8 cellular contexts compared by ENCODE assay signal in the genomic region with DNA sequence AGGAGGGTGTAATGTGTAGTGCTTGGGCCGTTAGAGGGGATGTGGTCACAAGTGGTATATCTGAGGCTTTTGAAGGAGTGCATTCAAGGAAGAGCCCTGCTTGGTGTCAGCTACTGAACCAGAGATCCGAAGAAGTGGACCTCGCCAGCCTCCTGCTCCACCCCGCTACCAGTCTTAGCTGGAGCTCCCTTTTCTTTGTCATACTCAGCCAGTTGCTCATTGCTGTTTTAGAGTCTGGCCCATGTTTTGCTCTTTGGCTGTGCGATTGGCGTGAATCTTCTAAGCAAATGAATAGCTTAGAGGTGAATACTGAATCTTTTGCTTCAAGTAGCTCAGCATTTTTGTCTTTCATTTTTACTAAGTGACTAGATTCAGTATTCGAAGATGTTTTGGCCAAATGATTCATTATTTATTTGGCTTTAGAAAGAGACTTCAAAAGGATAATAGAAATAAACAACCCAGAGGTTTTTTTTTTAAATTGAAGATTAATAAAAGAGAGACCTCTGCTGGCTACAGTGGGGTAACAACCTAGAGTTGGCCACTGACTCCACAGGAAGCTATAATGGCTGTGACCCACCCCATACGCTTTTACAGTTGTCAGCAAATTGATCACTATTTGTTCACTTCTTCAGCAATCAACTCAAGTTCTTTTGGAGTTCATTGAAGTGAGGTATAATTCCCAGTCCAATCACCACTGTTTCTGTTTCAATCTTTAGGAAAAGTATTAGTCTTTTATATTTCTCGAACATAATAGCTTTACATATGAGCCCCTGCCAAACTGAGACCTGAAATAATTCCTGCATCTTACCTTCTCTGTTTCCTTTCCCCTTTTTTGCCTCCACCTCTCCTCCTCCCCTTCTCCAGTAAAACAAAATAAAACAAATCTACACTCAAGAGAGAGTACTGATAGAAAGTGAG. TPM values are rescaled to one million over a fixed set of nuclear protein-coding genes. Genes with fewer than 3 reads are reported as not detected.
DNase-seq lines count a peak whose midpoint lies in the region; ATAC-seq and TF ChIP-seq lines count a peak whose summit lies in the region.

No MANE protein-coding gene starts in this region.

- POLR2A ChIA-PET in AG04450 (lab: Yijun Ruan, JAX), result interaction anchor here (0.6 to 4.4 kb wide), 10 partner anchors 11 to 666 kb away, joined by 3 to 54 read pairs (median 5); a partner anchor contains a TSS

- 50% methylated on average over 9 of the region's 9 CpGs for WGBS in prostate gland

- CTCF ChIA-PET in AG04450 (lab: Charles Lee), result interaction anchor here (0.5 to 3.6 kb wide), 68 partner anchors 9 to 1168 kb away, joined by 3 to 34 read pairs (median 4); a partner anchor contains a TSS

- peak; percentile 81 for ATAC-seq in HG02885 (IDR thresholded peaks at IDR 0.05; ENCODE audit: poor library complexity, unreplicated experiment)

- DNase-seq in AG04450 (ENCODE audit: low read depth, low spot score) (no peak), GM13976 (ENCODE audit: low spot score) (peak; percentile 61), NCI-H526 treated with DMSO at 0.1 percent for 48 hours (lab: John Stamatoyannopoulos, UW) (peak; percentile 10), germinal center (ENCODE audit: low spot score) (peak; percentile 42), prostate gland (ENCODE audit: low spot score) (no peak), NCI-H524 (lab: John Stamatoyannopoulos, UW) (no peak)
- DNase-seq in activated gamma-delta T cell treated with anti-CD3 and anti-CD28 coated beads, Interleukin-2, amount 50 U/mL, for 16 hours (ENCODE audit: low read depth), result peak; percentile 27

- TF ChIP-seq CTCF in AG04450 (IDR thresholded peaks at IDR 0.05; ENCODE audit: low read depth, low read length) (peak; percentile 62), GM13976 (IDR thresholded peaks at IDR 0.05; ENCODE audit: borderline replicate concordance, control extremely low read depth, extremely low read depth, insufficient read depth, missing control alignments) (peak; percentile 44), prostate gland (IDR thresholded peaks at IDR 0.05) (peak in 3 of 4 experiments; percentile 44 to 54 (median 52))

- no peaks in the 10 kb centered on the region for H3K4me1 ChIP-seq in prostate gland (replicated peaks)

- H3K27me3 ChIP-seq in AG04450 (ENCODE audit: control insufficient read depth, insufficient read depth, low read length) (no peaks in the 10 kb centered on the region), prostate gland (replicated peaks; ENCODE audit: insufficient read depth) (no peaks in the 10 kb centered on the region)

- H3K4me3 ChIP-seq in AG04450 (ENCODE audit: low read depth, low read length) (peak overlapping the region; percentile 43), prostate gland (no peak overlapping the region)

- no peaks in the 10 kb centered on the region for H3K36me3 ChIP-seq in prostate gland

- in situ Hi-C loops in GM13976 (cut with MboI; ENCODE audit: low sequenced_read_pairs, unreplicated experiment), result no loop called here

- H3K27ac ChIP-seq in AG04450 (ENCODE audit: low read depth, low read length) (peak overlapping the region; percentile 83), prostate gland (peak overlapping the region; percentile 38)

- no peak for TF ChIP-seq POLR2A in prostate gland (IDR thresholded peaks at IDR 0.05)

- H3K9me3 ChIP-seq in AG04450 (ENCODE audit: control insufficient read depth, insufficient read depth, low read length) (peaks cover 7% of the 10 kb centered on the region; the same call in 1 of the 2 replicates), prostate gland (no peaks in the 10 kb centered on the region)

- intact Hi-C loops in prostate gland (cut with DNase I), result no loop called here

RNA-seq across cellular contexts. Expression of a gene that starts 19.9 kb away (rescaled TPM):
- polyA plus RNA-seq in AG04450 (2011; rRNA removed), result 17.9 and 23.1 TPM in 2 replicates
- 16.0 and 16.6 TPM in 2 replicates for polyA minus RNA-seq in AG04450 (2011; rRNA and poly(A)+ RNA removed)
- total RNA-seq in prostate gland, result 100 to 1,000 TPM in 1 of 2 donors, 10 to 100 TPM in 1; 73.5 to 110 TPM

RNA-seq across cellular contexts. Expression of a gene that starts 41.0 kb away (rescaled TPM):
- polyA plus RNA-seq in AG04450 (2011; rRNA removed), result 0.09 and 0.16 TPM in 2 replicates
- not detected in 2 replicates for polyA minus RNA-seq in AG04450 (2011; rRNA and poly(A)+ RNA removed)
- total RNA-seq in prostate gland, result not detected

RNA-seq across cellular contexts. Expression of a gene that starts 48.4 kb away (rescaled TPM):
- polyA plus RNA-seq in AG04450 (2011; rRNA removed), result 2.2 and 2.6 TPM in 2 replicates
- polyA minus RNA-seq in AG04450 (2011; rRNA and poly(A)+ RNA removed), result 1.7 and 2.4 TPM in 2 replicates
- 10 to 100 TPM; 10.7 to 16.1 TPM for total RNA-seq in prostate gland

Comparison
In these comparisons a context has a peak if more than half of its experiments do, and no peak if none do; other contexts are left out.
1. DNase-seq: peak in GM13976 (single experiment), NCI-H526 treated with DMSO at 0.1 percent for 48 hours (single experiment), activated gamma-delta T cell treated with anti-CD3 and anti-CD28 coated beads, Interleukin-2, amount 50 U/mL, for 16 hours (single experiment) and germinal center (single experiment); none in AG04450 (single experiment), prostate gland (single experiment) and NCI-H524 (0 of 2).
2. Peak in every context shown above with its lines, with median percentiles within 50 percentile points of each other: CTCF ChIP-seq.